11 cellular contexts compared by ENCODE assay signal in the genomic region with DNA sequence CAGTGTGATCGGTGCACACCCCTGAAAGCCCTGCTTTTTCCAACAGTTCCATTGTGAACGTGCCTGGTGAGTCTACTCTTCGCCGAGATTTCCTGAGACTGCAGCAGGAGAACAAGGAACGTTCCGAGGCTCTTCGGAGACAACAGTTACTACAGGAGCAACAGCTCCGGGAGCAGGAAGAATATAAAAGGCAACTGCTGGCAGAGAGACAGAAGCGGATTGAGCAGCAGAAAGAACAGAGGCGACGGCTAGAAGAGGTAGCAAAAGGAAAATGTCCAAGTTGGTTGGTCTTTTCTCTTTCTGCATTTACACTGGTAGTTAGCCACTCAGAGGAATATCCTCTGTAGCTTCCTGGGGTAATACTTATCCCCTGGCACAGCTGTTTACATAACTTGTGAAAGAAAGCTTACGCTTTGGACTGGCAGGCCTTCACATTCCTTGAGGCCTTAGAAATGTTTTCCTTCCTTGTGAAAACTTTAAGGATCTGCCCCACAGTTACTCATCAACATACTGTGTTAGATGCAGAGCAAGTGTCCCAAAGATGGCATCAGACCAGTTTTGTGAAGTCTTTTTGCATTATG.
DNase-seq lines count a peak whose midpoint lies in the region; ATAC-seq and TF ChIP-seq lines count a peak whose summit lies in the region.
"Had no signal": no experiment of that assay in that cellular context is flagged by ENCODE, and none has a peak within 500 bp of the region (broad histone marks: within the 10 kb centered on the region; RNA-seq: fewer than 3 reads in every experiment).

No MANE protein-coding gene starts in this region.

- H3K27ac ChIP-seq in CD8-positive, alpha-beta T cell (ENCODE audit: low read depth, low read length), result no peak overlapping the region
- peak overlapping the region; percentile 61 to 66 for H3K27ac ChIP-seq in ascending aorta

- peaks cover 12% of the 10 kb centered on the region for H3K4me1 ChIP-seq in CD8-positive, alpha-beta T cell (ENCODE audit: insufficient read depth, low read length)
- peaks cover 5 to 26% of the 10 kb centered on the region in 2 donors for H3K4me1 ChIP-seq in ascending aorta

- peaks cover 35% of the 10 kb centered on the region for H3K4me1 Mint-ChIP-seq in CD8-positive, alpha-beta T cell (ENCODE audit: low read depth)

- H3K27ac Mint-ChIP-seq in CD8-positive, alpha-beta T cell, result peak overlapping the region; percentile 15
- H3K27ac Mint-ChIP-seq: CD4-positive, alpha-beta T cell; T-helper 2 cell treated with Interferon-gamma antibody and Interleukin-4, amounts not matched to agents 5 μg/mL and 100 μg/mL, for 36 hours had no signal

- H3K27me3 ChIP-seq in CD8-positive, alpha-beta T cell (ENCODE audit: insufficient read depth, low read length), result no peaks in the 10 kb centered on the region
- H3K27me3 ChIP-seq in ascending aorta, result no peaks in the 10 kb centered on the region

- no peak overlapping the region for H3K4me3 Mint-ChIP-seq in CD8-positive, alpha-beta T cell
- H3K4me3 Mint-ChIP-seq: CD4-positive, alpha-beta T cell; T-helper 2 cell treated with Interferon-gamma antibody and Interleukin-4, amounts not matched to agents 5 μg/mL and 100 μg/mL, for 36 hours had no signal

- H3K36me3 Mint-ChIP-seq in CD8-positive, alpha-beta T cell, result peaks cover 92% of the 10 kb centered on the region

- DNase-seq in CD8-positive, alpha-beta T cell, result no peak
- DNase-seq in ascending aorta (ENCODE audit: low spot score in 2 of 2) (no peak), fibroblast of pulmonary artery (ENCODE audit: low read depth) (peak; percentile 63), renal cortical epithelial cell (ENCODE audit: low read depth) (peak; percentile 55)
- no peak for DNase-seq in activated CD4-positive, CD25-positive, alpha-beta regulatory T cell treated with anti-CD3 and anti-CD28 coated beads, Interleukin-2, amount 50 U/mL, for 72 hours
- no peak for DNase-seq in stimulated activated CD4-positive, alpha-beta T cell treated with anti-CD3 and anti-CD28 coated beads, Interleukin-2, amount 100 ng/mL, for 24 hours
- DNase-seq: CD4-positive, alpha-beta T cell had no signal

- H3K9me3 Mint-ChIP-seq in CD8-positive, alpha-beta T cell, result no peaks in the 10 kb centered on the region
- H3K9me3 Mint-ChIP-seq: CD4-positive, alpha-beta T cell; T-helper 2 cell treated with Interferon-gamma antibody and Interleukin-4, amounts not matched to agents 5 μg/mL and 100 μg/mL, for 36 hours had no signal

- no peak overlapping the region for H3K4me3 ChIP-seq in CD8-positive, alpha-beta T cell (ENCODE audit: low read depth, low read length)
- H3K4me3 ChIP-seq in ascending aorta, result peak overlapping the region in 1 of 2 donors; percentile 1
- H3K4me3 ChIP-seq in fibroblast of pulmonary artery (replicated peaks; ENCODE audit: low read depth, low read length), result no peak overlapping the region
- H3K4me3 ChIP-seq: K562 had no signal

- H3K27me3 Mint-ChIP-seq in CD8-positive, alpha-beta T cell (ENCODE audit: low read depth), result no peaks in the 10 kb centered on the region
- H3K27me3 Mint-ChIP-seq: CD4-positive, alpha-beta T cell had no signal

- no peak for ATAC-seq in CD8-positive, alpha-beta T cell
- ATAC-seq in HG02798 (IDR thresholded peaks at IDR 0.05; ENCODE audit: poor library complexity, unreplicated experiment) (no peak), GM21381 (IDR thresholded peaks at IDR 0.05; ENCODE audit: unreplicated experiment) (no peak)
- ATAC-seq: K562 had no signal

- H3K9me3 ChIP-seq in CD8-positive, alpha-beta T cell (ENCODE audit: low read length), result no peaks in the 10 kb centered on the region
- H3K9me3 ChIP-seq in ascending aorta, result no peaks in the 10 kb centered on the region

- peaks cover 52% of the 10 kb centered on the region for H3K36me3 ChIP-seq in CD8-positive, alpha-beta T cell (ENCODE audit: insufficient read depth, low read length)
- peaks cover 12 to 42% of the 10 kb centered on the region in 2 donors for H3K36me3 ChIP-seq in ascending aorta

- POLR2A ChIA-PET in CD8-positive, alpha-beta T cell (lab: Charles Lee), result no interaction called here

- CTCF ChIA-PET in CD8-positive, alpha-beta T cell (lab: Charles Lee), result no interaction called here

- intact Hi-C loops in CD8-positive, alpha-beta T cell (cut with DNase I, micrococcal nuclease), result no loop called here
- intact Hi-C loops in ascending aorta (cut with DNase I), result no loop called here

- no peak for TF ChIP-seq CTCF in CD8-positive, alpha-beta T cell (IDR thresholded peaks at IDR 0.05)
- TF ChIP-seq CTCF in ascending aorta (IDR thresholded peaks at IDR 0.05) (no peak), fibroblast of pulmonary artery (IDR thresholded peaks at IDR 0.05; ENCODE audit: low read length, missing control alignments) (no peak)

Comparison
In these comparisons a context has a peak if more than half of its experiments do, and no peak if none do; other contexts are left out.
1. DNase-seq: peak in fibroblast of pulmonary artery (single experiment) and renal cortical epithelial cell (single experiment); none in CD8-positive, alpha-beta T cell (0 of 7), ascending aorta (0 of 2), activated CD4-positive, CD25-positive, alpha-beta regulatory T cell treated with anti-CD3 and anti-CD28 coated beads, Interleukin-2, amount 50 U/mL, for 72 hours (single experiment) and stimulated activated CD4-positive, alpha-beta T cell treated with anti-CD3 and anti-CD28 coated beads, Interleukin-2, amount 100 ng/mL, for 24 hours (0 of 2).